ENCODE assay signal across 1 cellular context in the genomic region with DNA sequence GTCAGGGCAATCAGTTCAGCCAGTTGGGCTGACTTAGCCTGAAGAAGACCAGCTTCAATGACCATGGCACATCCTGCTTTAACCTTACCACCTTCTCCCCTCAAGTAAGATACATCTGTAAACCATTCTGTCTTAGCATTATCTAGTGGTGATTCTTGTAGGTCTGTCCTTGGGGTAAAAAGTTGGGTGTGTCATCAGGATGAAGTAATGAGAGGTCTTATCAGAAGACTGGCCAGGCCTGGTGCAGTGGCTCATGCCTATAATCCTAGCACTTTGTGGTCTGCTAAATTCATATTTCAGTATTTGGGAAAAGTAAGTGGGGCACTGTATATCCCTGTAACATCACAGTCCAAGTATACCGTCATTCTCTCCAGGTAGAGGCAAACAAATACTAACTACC.
TF ChIP-seq lines count a peak whose summit lies in the region.

No MANE protein-coding gene starts in this region.

TF ChIP-seq in WTC11, 78 proteins besides CTCF, POLR2A, EP300 and RAD21 (continued from another document):
- TF ChIP-seq, protein P1, sequence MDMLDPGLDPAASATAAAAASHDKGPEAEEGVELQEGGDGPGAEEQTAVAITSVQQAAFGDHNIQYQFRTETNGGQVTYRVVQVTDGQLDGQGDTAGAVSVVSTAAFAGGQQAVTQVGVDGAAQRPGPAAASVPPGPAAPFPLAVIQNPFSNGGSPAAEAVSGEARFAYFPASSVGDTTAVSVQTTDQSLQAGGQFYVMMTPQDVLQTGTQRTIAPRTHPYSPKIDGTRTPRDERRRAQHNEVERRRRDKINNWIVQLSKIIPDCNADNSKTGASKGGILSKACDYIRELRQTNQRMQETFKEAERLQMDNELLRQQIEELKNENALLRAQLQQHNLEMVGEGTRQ (CRISPR knock-in tag; IDR thresholded peaks at IDR 0.05): no peak
- TF ChIP-seq, protein P2, sequence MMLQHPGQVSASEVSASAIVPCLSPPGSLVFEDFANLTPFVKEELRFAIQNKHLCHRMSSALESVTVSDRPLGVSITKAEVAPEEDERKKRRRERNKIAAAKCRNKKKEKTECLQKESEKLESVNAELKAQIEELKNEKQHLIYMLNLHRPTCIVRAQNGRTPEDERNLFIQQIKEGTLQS (CRISPR knock-in tag; conservative IDR thresholded peaks at IDR 0.05): no peak
- TF ChIP-seq, protein P3, sequence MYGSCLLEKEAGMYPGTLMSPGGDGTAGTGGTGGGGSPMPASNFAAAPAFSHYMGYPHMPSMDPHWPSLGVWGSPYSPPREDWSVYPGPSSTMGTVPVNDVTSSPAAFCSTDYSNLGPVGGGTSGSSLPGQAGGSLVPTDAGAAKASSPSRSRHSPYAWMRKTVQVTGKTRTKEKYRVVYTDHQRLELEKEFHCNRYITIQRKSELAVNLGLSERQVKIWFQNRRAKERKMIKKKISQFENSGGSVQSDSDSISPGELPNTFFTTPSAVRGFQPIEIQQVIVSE (CRISPR knock-in tag; IDR thresholded peaks at IDR 0.05; ENCODE audit: borderline replicate concordance): no peak
- TF ChIP-seq ATF1 (CRISPR knock-in tag; IDR thresholded peaks at IDR 0.05): no peak
- TF ChIP-seq, protein P4, sequence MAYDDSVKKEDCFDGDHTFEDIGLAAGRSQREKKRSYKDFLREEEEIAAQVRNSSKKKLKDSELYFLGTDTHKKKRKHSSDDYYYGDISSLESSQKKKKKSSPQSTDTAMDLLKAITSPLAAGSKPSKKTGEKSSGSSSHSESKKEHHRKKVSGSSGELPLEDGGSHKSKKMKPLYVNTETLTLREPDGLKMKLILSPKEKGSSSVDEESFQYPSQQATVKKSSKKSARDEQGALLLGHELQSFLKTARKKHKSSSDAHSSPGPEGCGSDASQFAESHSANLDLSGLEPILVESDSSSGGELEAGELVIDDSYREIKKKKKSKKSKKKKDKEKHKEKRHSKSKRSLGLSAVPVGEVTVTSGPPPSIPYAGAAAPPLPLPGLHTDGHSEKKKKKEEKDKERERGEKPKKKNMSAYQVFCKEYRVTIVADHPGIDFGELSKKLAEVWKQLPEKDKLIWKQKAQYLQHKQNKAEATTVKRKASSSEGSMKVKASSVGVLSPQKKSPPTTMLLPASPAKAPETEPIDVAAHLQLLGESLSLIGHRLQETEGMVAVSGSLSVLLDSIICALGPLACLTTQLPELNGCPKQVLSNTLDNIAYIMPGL (CRISPR knock-in tag; IDR thresholded peaks at IDR 0.05): no peak
- no peak for TF ChIP-seq MXD4 (CRISPR knock-in tag; IDR thresholded peaks at IDR 0.05; ENCODE audit: borderline replicate concordance)
- TF ChIP-seq TEAD4 (CRISPR knock-in tag; IDR thresholded peaks at IDR 0.05): no peak
- TF ChIP-seq, protein P5, sequence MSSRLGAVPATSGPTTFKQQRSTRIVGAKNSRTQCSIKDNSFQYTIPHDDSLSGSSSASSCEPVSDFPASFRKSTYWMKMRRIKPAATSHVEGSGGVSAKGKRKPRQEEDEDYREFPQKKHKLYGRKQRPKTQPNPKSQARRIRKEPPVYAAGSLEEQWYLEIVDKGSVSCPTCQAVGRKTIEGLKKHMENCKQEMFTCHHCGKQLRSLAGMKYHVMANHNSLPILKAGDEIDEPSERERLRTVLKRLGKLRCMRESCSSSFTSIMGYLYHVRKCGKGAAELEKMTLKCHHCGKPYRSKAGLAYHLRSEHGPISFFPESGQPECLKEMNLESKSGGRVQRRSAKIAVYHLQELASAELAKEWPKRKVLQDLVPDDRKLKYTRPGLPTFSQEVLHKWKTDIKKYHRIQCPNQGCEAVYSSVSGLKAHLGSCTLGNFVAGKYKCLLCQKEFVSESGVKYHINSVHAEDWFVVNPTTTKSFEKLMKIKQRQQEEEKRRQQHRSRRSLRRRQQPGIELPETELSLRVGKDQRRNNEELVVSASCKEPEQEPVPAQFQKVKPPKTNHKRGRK (CRISPR knock-in tag; IDR thresholded peaks at IDR 0.05; ENCODE audit: borderline replicate concordance): no peak
- TF ChIP-seq, protein P6, sequence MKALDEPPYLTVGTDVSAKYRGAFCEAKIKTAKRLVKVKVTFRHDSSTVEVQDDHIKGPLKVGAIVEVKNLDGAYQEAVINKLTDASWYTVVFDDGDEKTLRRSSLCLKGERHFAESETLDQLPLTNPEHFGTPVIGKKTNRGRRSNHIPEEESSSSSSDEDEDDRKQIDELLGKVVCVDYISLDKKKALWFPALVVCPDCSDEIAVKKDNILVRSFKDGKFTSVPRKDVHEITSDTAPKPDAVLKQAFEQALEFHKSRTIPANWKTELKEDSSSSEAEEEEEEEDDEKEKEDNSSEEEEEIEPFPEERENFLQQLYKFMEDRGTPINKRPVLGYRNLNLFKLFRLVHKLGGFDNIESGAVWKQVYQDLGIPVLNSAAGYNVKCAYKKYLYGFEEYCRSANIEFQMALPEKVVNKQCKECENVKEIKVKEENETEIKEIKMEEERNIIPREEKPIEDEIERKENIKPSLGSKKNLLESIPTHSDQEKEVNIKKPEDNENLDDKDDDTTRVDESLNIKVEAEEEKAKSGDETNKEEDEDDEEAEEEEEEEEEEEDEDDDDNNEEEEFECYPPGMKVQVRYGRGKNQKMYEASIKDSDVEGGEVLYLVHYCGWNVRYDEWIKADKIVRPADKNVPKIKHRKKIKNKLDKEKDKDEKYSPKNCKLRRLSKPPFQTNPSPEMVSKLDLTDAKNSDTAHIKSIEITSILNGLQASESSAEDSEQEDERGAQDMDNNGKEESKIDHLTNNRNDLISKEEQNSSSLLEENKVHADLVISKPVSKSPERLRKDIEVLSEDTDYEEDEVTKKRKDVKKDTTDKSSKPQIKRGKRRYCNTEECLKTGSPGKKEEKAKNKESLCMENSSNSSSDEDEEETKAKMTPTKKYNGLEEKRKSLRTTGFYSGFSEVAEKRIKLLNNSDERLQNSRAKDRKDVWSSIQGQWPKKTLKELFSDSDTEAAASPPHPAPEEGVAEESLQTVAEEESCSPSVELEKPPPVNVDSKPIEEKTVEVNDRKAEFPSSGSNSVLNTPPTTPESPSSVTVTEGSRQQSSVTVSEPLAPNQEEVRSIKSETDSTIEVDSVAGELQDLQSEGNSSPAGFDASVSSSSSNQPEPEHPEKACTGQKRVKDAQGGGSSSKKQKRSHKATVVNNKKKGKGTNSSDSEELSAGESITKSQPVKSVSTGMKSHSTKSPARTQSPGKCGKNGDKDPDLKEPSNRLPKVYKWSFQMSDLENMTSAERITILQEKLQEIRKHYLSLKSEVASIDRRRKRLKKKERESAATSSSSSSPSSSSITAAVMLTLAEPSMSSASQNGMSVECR (CRISPR knock-in tag; IDR thresholded peaks at IDR 0.05; ENCODE audit: borderline replicate concordance): no peak
- TF ChIP-seq, protein P7, sequence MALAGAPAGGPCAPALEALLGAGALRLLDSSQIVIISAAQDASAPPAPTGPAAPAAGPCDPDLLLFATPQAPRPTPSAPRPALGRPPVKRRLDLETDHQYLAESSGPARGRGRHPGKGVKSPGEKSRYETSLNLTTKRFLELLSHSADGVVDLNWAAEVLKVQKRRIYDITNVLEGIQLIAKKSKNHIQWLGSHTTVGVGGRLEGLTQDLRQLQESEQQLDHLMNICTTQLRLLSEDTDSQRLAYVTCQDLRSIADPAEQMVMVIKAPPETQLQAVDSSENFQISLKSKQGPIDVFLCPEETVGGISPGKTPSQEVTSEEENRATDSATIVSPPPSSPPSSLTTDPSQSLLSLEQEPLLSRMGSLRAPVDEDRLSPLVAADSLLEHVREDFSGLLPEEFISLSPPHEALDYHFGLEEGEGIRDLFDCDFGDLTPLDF (CRISPR knock-in tag; IDR thresholded peaks at IDR 0.05): no peak
- no peak for TF ChIP-seq EMX1 (CRISPR knock-in tag; IDR thresholded peaks at IDR 0.05)
- TF ChIP-seq, protein P8, sequence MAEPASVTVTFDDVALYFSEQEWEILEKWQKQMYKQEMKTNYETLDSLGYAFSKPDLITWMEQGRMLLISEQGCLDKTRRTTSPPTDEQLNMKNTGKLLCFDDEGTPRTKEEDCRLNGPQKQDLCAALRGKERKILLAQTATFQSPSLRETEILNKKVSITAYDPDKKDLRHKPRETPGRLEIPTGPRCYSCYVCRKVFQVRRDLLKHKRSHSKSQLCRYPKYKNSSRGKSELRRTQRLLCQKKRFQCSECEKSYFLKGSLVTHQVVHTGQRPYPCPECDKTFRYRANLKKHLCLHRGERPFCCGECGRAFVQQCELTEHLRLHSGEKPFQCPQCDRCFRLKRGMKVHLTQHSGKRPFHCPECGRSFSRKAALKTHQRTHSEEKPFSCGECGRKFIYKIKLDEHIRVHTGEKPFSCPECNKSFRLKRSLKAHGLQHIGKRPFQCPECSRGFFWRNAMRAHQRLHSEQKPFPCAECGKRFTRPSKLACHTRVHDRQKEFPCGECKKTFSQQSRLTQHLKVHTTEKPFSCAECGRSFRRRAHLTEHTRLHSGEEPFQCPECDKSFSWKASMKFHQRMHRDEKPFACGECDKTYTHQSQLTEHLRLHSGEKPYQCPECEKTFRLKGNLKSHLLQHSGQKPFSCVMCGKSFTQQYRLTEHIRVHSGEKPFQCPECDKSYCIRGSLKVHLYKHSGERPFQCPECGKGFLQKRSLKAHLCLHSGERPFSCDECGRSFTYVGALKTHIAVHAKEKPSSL (CRISPR knock-in tag; conservative IDR thresholded peaks at IDR 0.05): no peak
- TF ChIP-seq, protein P9, sequence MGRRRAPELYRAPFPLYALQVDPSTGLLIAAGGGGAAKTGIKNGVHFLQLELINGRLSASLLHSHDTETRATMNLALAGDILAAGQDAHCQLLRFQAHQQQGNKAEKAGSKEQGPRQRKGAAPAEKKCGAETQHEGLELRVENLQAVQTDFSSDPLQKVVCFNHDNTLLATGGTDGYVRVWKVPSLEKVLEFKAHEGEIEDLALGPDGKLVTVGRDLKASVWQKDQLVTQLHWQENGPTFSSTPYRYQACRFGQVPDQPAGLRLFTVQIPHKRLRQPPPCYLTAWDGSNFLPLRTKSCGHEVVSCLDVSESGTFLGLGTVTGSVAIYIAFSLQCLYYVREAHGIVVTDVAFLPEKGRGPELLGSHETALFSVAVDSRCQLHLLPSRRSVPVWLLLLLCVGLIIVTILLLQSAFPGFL (CRISPR knock-in tag; IDR thresholded peaks at IDR 0.05; ENCODE audit: borderline replicate concordance): no peak
- TF ChIP-seq, protein P10, sequence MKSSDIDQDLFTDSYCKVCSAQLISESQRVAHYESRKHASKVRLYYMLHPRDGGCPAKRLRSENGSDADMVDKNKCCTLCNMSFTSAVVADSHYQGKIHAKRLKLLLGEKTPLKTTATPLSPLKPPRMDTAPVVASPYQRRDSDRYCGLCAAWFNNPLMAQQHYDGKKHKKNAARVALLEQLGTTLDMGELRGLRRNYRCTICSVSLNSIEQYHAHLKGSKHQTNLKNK (CRISPR knock-in tag; IDR thresholded peaks at IDR 0.05): no peak
TF ChIP-seq in WTC11: peak in this region for 0.
